ENCODE assay signal across 1 cellular context in the genomic region with DNA sequence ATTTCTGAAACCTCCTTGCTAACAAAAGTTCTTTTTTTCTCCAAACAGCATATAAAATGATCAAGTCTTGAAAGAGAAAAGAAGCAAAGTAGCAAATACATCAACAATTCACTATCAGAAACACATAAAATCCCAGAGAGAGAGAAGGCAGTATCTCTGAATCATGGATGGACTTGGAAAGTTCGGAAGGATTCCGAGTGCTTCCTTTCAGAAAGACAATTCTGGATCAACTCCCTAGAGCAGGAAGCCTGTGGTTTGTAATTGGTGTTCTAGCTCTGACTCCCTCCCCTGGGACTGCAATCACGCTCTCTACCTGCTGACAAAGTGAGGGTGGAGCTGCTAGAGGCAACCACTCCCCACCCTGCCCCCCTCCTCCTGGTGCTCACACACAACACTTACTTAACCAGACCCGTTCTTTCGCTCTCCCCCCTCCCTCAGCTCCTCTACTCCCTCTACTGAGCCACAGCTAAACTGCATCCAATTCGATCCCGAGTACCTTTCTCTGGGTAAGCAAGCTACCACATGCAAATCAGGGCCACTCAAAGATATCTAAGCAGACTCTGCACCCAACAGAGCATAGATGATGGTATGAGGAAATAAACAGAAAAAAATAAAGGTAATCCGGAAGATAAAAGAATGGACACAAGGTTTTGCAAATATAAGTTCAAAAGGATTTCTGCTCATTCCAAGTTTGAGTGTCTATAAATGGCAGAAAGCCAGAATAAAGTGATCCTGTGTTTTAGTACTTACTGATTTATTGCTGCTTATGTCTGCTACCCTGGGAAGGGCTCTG.
A peak's percentile ranks its signal among the peaks of the same experiment; 100 is the strongest.
TF ChIP-seq lines count a peak whose summit lies in the region.

A gene (minus strand): TSS at position 235 of the 793 bp plus-strand sequence. CDS start 1,957 bp downstream, outside the sequence.

TF ChIP-seq in HepG2, 621 proteins besides CTCF, POLR2A, EP300 and RAD21 (continued from another document and continues in another):
- TF ChIP-seq TBX2 (CRISPR knock-in tag; IDR thresholded peaks at IDR 0.05; ENCODE audit: borderline replicate concordance) (peak; percentile 93), ZNF543 (CRISPR knock-in tag; IDR thresholded peaks at IDR 0.05) (0 out of 2 replicates have a peak, but pooled peaks have one; percentile 58), ZNF335 (CRISPR knock-in tag; IDR thresholded peaks at IDR 0.05) (peak; percentile 80), PCBP2 (optimal IDR thresholded peaks at IDR 0.05; ENCODE audit: low read depth, low read length, poor library complexity, severe bottlenecking) (no peak), SNAI1 (CRISPR knock-in tag; IDR thresholded peaks at IDR 0.05; ENCODE audit: borderline replicate concordance) (no peak), RBM39 (IDR thresholded peaks at IDR 0.05; ENCODE audit: low read depth, low read length, poor library complexity, severe bottlenecking) (no peak), ARID2 (CRISPR knock-in tag; IDR thresholded peaks at IDR 0.05; ENCODE audit: borderline replicate concordance) (peak; percentile 98), PRMT3 (CRISPR knock-in tag; IDR thresholded peaks at IDR 0.05; ENCODE audit: borderline replicate concordance, low read depth) (no peak), ZNF777 (CRISPR knock-in tag; IDR thresholded peaks at IDR 0.05) (no peak), NR2F2 (IDR thresholded peaks at IDR 0.05; ENCODE audit: borderline replicate concordance, low read depth) (peak; percentile 15; the same call in 1 of the 2 replicates), ZNF496 (CRISPR knock-in tag; IDR thresholded peaks at IDR 0.05; ENCODE audit: insufficient replicate concordance) (no peak)
- TF ChIP-seq, protein P1, sequence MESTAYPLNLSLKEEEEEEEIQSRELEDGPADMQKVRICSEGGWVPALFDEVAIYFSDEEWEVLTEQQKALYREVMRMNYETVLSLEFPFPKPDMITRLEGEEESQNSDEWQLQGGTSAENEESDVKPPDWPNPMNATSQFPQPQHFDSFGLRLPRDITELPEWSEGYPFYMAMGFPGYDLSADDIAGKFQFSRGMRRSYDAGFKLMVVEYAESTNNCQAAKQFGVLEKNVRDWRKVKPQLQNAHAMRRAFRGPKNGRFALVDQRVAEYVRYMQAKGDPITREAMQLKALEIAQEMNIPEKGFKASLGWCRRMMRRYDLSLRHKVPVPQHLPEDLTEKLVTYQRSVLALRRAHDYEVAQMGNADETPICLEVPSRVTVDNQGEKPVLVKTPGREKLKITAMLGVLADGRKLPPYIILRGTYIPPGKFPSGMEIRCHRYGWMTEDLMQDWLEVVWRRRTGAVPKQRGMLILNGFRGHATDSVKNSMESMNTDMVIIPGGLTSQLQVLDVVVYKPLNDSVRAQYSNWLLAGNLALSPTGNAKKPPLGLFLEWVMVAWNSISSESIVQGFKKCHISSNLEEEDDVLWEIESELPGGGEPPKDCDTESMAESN (CRISPR knock-in tag; conservative IDR thresholded peaks at IDR 0.05): peak; percentile 82
- TF ChIP-seq, protein P2, sequence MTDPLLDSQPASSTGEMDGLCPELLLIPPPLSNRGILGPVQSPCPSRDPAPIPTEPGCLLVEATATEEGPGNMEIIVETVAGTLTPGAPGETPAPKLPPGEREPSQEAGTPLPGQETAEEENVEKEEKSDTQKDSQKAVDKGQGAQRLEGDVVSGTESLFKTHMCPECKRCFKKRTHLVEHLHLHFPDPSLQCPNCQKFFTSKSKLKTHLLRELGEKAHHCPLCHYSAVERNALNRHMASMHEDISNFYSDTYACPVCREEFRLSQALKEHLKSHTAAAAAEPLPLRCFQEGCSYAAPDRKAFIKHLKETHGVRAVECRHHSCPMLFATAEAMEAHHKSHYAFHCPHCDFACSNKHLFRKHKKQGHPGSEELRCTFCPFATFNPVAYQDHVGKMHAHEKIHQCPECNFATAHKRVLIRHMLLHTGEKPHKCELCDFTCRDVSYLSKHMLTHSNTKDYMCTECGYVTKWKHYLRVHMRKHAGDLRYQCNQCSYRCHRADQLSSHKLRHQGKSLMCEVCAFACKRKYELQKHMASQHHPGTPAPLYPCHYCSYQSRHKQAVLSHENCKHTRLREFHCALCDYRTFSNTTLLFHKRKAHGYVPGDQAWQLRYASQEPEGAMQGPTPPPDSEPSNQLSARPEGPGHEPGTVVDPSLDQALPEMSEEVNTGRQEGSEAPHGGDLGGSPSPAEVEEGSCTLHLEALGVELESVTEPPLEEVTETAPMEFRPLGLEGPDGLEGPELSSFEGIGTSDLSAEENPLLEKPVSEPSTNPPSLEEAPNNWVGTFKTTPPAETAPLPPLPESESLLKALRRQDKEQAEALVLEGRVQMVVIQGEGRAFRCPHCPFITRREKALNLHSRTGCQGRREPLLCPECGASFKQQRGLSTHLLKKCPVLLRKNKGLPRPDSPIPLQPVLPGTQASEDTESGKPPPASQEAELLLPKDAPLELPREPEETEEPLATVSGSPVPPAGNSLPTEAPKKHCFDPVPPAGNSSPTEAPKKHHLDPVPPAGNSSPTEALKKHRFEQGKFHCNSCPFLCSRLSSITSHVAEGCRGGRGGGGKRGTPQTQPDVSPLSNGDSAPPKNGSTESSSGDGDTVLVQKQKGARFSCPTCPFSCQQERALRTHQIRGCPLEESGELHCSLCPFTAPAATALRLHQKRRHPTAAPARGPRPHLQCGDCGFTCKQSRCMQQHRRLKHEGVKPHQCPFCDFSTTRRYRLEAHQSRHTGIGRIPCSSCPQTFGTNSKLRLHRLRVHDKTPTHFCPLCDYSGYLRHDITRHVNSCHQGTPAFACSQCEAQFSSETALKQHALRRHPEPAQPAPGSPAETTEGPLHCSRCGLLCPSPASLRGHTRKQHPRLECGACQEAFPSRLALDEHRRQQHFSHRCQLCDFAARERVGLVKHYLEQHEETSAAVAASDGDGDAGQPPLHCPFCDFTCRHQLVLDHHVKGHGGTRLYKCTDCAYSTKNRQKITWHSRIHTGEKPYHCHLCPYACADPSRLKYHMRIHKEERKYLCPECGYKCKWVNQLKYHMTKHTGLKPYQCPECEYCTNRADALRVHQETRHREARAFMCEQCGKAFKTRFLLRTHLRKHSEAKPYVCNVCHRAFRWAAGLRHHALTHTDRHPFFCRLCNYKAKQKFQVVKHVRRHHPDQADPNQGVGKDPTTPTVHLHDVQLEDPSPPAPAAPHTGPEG (CRISPR knock-in tag; IDR thresholded peaks at IDR 0.05): peak; percentile 57; the same call in 1 of the 2 replicates
- TF ChIP-seq, protein P3, sequence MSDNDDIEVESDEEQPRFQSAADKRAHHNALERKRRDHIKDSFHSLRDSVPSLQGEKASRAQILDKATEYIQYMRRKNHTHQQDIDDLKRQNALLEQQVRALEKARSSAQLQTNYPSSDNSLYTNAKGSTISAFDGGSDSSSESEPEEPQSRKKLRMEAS (IDR thresholded peaks at IDR 0.05): peak; percentile 89
- TF ChIP-seq, protein P4, sequence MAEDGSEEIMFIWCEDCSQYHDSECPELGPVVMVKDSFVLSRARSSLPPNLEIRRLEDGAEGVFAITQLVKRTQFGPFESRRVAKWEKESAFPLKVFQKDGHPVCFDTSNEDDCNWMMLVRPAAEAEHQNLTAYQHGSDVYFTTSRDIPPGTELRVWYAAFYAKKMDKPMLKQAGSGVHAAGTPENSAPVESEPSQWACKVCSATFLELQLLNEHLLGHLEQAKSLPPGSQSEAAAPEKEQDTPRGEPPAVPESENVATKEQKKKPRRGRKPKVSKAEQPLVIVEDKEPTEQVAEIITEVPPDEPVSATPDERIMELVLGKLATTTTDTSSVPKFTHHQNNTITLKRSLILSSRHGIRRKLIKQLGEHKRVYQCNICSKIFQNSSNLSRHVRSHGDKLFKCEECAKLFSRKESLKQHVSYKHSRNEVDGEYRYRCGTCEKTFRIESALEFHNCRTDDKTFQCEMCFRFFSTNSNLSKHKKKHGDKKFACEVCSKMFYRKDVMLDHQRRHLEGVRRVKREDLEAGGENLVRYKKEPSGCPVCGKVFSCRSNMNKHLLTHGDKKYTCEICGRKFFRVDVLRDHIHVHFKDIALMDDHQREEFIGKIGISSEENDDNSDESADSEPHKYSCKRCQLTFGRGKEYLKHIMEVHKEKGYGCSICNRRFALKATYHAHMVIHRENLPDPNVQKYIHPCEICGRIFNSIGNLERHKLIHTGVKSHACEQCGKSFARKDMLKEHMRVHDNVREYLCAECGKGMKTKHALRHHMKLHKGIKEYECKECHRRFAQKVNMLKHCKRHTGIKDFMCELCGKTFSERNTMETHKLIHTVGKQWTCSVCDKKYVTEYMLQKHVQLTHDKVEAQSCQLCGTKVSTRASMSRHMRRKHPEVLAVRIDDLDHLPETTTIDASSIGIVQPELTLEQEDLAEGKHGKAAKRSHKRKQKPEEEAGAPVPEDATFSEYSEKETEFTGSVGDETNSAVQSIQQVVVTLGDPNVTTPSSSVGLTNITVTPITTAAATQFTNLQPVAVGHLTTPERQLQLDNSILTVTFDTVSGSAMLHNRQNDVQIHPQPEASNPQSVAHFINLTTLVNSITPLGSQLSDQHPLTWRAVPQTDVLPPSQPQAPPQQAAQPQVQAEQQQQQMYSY (CRISPR knock-in tag; IDR thresholded peaks at IDR 0.05): peak; percentile 37; the same call in 1 of the 2 replicates
- TF ChIP-seq, protein P5, sequence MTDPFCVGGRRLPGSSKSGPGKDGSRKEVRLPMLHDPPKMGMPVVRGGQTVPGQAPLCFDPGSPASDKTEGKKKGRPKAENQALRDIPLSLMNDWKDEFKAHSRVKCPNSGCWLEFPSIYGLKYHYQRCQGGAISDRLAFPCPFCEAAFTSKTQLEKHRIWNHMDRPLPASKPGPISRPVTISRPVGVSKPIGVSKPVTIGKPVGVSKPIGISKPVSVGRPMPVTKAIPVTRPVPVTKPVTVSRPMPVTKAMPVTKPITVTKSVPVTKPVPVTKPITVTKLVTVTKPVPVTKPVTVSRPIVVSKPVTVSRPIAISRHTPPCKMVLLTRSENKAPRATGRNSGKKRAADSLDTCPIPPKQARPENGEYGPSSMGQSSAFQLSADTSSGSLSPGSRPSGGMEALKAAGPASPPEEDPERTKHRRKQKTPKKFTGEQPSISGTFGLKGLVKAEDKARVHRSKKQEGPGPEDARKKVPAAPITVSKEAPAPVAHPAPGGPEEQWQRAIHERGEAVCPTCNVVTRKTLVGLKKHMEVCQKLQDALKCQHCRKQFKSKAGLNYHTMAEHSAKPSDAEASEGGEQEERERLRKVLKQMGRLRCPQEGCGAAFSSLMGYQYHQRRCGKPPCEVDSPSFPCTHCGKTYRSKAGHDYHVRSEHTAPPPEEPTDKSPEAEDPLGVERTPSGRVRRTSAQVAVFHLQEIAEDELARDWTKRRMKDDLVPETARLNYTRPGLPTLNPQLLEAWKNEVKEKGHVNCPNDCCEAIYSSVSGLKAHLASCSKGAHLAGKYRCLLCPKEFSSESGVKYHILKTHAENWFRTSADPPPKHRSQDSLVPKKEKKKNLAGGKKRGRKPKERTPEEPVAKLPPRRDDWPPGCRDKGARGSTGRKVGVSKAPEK (CRISPR knock-in tag; IDR thresholded peaks at IDR 0.05; ENCODE audit: borderline replicate concordance): no peak
- TF ChIP-seq, protein P6, sequence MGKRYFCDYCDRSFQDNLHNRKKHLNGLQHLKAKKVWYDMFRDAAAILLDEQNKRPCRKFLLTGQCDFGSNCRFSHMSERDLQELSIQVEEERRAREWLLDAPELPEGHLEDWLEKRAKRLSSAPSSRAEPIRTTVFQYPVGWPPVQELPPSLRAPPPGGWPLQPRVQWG (CRISPR knock-in tag; IDR thresholded peaks at IDR 0.05; ENCODE audit: borderline replicate concordance, low read depth): no peak
- TF ChIP-seq, protein P7, sequence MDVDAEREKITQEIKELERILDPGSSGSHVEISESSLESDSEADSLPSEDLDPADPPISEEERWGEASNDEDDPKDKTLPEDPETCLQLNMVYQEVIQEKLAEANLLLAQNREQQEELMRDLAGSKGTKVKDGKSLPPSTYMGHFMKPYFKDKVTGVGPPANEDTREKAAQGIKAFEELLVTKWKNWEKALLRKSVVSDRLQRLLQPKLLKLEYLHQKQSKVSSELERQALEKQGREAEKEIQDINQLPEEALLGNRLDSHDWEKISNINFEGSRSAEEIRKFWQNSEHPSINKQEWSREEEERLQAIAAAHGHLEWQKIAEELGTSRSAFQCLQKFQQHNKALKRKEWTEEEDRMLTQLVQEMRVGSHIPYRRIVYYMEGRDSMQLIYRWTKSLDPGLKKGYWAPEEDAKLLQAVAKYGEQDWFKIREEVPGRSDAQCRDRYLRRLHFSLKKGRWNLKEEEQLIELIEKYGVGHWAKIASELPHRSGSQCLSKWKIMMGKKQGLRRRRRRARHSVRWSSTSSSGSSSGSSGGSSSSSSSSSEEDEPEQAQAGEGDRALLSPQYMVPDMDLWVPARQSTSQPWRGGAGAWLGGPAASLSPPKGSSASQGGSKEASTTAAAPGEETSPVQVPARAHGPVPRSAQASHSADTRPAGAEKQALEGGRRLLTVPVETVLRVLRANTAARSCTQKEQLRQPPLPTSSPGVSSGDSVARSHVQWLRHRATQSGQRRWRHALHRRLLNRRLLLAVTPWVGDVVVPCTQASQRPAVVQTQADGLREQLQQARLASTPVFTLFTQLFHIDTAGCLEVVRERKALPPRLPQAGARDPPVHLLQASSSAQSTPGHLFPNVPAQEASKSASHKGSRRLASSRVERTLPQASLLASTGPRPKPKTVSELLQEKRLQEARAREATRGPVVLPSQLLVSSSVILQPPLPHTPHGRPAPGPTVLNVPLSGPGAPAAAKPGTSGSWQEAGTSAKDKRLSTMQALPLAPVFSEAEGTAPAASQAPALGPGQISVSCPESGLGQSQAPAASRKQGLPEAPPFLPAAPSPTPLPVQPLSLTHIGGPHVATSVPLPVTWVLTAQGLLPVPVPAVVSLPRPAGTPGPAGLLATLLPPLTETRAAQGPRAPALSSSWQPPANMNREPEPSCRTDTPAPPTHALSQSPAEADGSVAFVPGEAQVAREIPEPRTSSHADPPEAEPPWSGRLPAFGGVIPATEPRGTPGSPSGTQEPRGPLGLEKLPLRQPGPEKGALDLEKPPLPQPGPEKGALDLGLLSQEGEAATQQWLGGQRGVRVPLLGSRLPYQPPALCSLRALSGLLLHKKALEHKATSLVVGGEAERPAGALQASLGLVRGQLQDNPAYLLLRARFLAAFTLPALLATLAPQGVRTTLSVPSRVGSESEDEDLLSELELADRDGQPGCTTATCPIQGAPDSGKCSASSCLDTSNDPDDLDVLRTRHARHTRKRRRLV (CRISPR knock-in tag; IDR thresholded peaks at IDR 0.05): peak; percentile 80
- TF ChIP-seq, protein P8, sequence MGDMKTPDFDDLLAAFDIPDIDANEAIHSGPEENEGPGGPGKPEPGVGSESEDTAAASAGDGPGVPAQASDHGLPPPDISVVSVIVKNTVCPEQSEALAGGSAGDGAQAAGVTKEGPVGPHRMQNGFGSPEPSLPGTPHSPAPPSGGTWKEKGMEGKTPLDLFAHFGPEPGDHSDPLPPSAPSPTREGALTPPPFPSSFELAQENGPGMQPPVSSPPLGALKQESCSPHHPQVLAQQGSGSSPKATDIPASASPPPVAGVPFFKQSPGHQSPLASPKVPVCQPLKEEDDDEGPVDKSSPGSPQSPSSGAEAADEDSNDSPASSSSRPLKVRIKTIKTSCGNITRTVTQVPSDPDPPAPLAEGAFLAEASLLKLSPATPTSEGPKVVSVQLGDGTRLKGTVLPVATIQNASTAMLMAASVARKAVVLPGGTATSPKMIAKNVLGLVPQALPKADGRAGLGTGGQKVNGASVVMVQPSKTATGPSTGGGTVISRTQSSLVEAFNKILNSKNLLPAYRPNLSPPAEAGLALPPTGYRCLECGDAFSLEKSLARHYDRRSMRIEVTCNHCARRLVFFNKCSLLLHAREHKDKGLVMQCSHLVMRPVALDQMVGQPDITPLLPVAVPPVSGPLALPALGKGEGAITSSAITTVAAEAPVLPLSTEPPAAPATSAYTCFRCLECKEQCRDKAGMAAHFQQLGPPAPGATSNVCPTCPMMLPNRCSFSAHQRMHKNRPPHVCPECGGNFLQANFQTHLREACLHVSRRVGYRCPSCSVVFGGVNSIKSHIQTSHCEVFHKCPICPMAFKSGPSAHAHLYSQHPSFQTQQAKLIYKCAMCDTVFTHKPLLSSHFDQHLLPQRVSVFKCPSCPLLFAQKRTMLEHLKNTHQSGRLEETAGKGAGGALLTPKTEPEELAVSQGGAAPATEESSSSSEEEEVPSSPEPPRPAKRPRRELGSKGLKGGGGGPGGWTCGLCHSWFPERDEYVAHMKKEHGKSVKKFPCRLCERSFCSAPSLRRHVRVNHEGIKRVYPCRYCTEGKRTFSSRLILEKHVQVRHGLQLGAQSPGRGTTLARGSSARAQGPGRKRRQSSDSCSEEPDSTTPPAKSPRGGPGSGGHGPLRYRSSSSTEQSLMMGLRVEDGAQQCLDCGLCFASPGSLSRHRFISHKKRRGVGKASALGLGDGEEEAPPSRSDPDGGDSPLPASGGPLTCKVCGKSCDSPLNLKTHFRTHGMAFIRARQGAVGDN (CRISPR knock-in tag; IDR thresholded peaks at IDR 0.05): peak; percentile 64; the same call in 1 of the 2 replicates
